In the genomic region with DNA sequence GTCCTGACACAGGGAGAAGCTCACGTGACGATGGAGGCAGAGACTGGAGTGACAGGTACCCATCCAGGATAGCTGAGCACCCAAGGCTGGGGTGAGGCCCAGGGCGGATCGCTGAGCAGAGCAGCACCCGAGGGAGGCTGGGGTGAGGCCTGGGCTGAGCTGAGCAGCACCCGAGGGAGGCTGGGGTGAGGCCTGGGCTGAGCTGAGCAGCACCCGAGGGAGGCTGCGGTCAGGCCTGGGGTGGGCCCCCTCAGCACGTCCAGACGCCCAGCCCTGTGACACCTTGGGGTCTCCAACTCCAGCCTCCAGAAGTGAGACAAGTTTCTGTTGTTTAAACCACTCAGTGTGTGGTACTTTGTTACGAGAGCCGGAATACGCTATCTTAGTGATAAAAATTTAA, we compare ENCODE assay signal across 20 cellular contexts.
DNase-seq lines count a peak whose midpoint lies in the region; TF ChIP-seq lines count a peak whose summit lies in the region.
"Had no signal": no experiment of that assay in that cellular context is flagged by ENCODE, and none has a peak within 500 bp of the region (broad histone marks: within the 10 kb centered on the region; RNA-seq: fewer than 3 reads in every experiment).

No MANE protein-coding gene starts in this region.

- intact Hi-C loops in tibial artery (cut with DNase I; ENCODE audit: low total_unique reads) = no loop called here

- H3K27ac ChIP-seq in OCI-LY1 (ENCODE audit: low read depth, low read length, poor library complexity, severe bottlenecking) = peak overlapping the region; percentile 98
- no peak overlapping the region for H3K27ac ChIP-seq in endodermal cell (ENCODE audit: low read depth, low read length)
- peak overlapping the region; percentile 26 to 82 for H3K27ac ChIP-seq in tibial artery
- H3K27ac ChIP-seq: BLaER1, GM23248 had no signal

- H3K4me1 ChIP-seq in OCI-LY1 (ENCODE audit: insufficient read depth, low read length, severe bottlenecking) (peaks cover 81% of the 10 kb centered on the region), endodermal cell (ENCODE audit: control insufficient read depth, insufficient read depth, low read length) (no peaks in the 10 kb centered on the region), tibial artery (peaks cover 4 to 66% (median 44%) of the 10 kb centered on the region in 4 donors)

- no peaks in the 10 kb centered on the region for H3F3A ChIP-seq in OCI-LY1 (ENCODE audit: insufficient read depth, low read length)

- H3K4me3 ChIP-seq in OCI-LY1 (ENCODE audit: low read depth, low read length, poor library complexity, severe bottlenecking) = no peak overlapping the region
- H3K4me3 ChIP-seq in endodermal cell (ENCODE audit: low read length) = no peak overlapping the region
- H3K4me3 ChIP-seq in tibial artery = no peak overlapping the region
- H3K4me3 ChIP-seq: BLaER1, GM23248 had no signal

- TF ChIP-seq CTCF in OCI-LY1 (IDR thresholded peaks at IDR 0.05; ENCODE audit: low read length) (no peak), endodermal cell (conservative IDR thresholded peaks at IDR 0.05) (no peak), nephron progenitor cell (IDR thresholded peaks at IDR 0.05) (no peak), tibial artery (IDR thresholded peaks at IDR 0.05) (no peak)

- peak overlapping the region; percentile 39 for H3K27ac Mint-ChIP-seq in endodermal cell
- H3K27ac Mint-ChIP-seq in nephron progenitor cell = peak overlapping the region; percentile 42

- DNase-seq in endodermal cell (no peak), nephron progenitor cell (no peak), tibial artery (no peak), ureter (ENCODE audit: low spot score) (no peak), NCI-H2171 (lab: John Stamatoyannopoulos, UW) (no peak), MV-4-11 (lab: John Stamatoyannopoulos, UW) (no peak)
- DNase-seq: CD4-positive, alpha-beta memory T cell; DMS153; GDM1; GM23248; HCEC 1CT; Karpas-422; NCI-H1048; NCI-H1436; NCI-H1930; NCI-H345; NCI-H526 had no signal

- no peak overlapping the region for H2AFZ ChIP-seq in OCI-LY1 (ENCODE audit: low read length)
- H2AFZ ChIP-seq: GM23248 had no signal

- no peaks in the 10 kb centered on the region for H3K27me3 ChIP-seq in OCI-LY1 (ENCODE audit: insufficient read depth, low read length)
- no peaks in the 10 kb centered on the region for H3K27me3 ChIP-seq in endodermal cell (ENCODE audit: control insufficient read depth, insufficient read depth, low read length, poor library complexity, severe bottlenecking)
- H3K27me3 ChIP-seq in tibial artery = no peaks in the 10 kb centered on the region
- H3K27me3 ChIP-seq: BLaER1 had no signal

- H3K4me1 Mint-ChIP-seq in endodermal cell (peaks cover 4% of the 10 kb centered on the region), nephron progenitor cell (peaks cover 57% of the 10 kb centered on the region)
- H3K4me1 Mint-ChIP-seq: CD4-positive, alpha-beta memory T cell; IgD-negative memory B cell had no signal

- WGBS in endodermal cell (ENCODE audit: insufficient coverage in 1 of 2, insufficient read length in 1 of 2), 2 experiments = 87 to 100% methylated on average over 9 to 13 of the region's 13 CpGs

- peaks cover 33% of the 10 kb centered on the region for H3K36me3 Mint-ChIP-seq in endodermal cell (ENCODE audit: low read depth)
- H3K36me3 Mint-ChIP-seq in nephron progenitor cell (ENCODE audit: low read depth) = peaks cover 52% of the 10 kb centered on the region

- no peaks in the 10 kb centered on the region for H4K20me1 ChIP-seq in OCI-LY1 (ENCODE audit: insufficient read depth, low read length)
- H4K20me1 ChIP-seq: BLaER1 had no signal

- peaks cover 81% of the 10 kb centered on the region for H3K36me3 ChIP-seq in OCI-LY1 (ENCODE audit: insufficient read depth, low read length)
- peaks cover 24% of the 10 kb centered on the region for H3K36me3 ChIP-seq in endodermal cell (ENCODE audit: control insufficient read depth, insufficient read depth, low read length)
- H3K36me3 ChIP-seq in tibial artery = peaks cover 8 to 25% (median 17%) of the 10 kb centered on the region in 3 donors

- H3K4me2 ChIP-seq in OCI-LY1 (ENCODE audit: low read length) = no peak overlapping the region
- H3K4me2 ChIP-seq: BLaER1 had no signal

- H3K9me3 Mint-ChIP-seq in endodermal cell (peaks cover 4% of the 10 kb centered on the region), nephron progenitor cell (no peaks in the 10 kb centered on the region)
- H3K9me3 Mint-ChIP-seq: CD4-positive, alpha-beta memory T cell; IgD-negative memory B cell had no signal

- H3K4me3 Mint-ChIP-seq in endodermal cell = no peak overlapping the region
- no peak overlapping the region for H3K4me3 Mint-ChIP-seq in nephron progenitor cell
- H3K4me3 Mint-ChIP-seq: CD4-positive, alpha-beta memory T cell; IgD-negative memory B cell had no signal

- H3K27me3 Mint-ChIP-seq in endodermal cell (ENCODE audit: insufficient read depth) (no peaks in the 10 kb centered on the region), nephron progenitor cell (ENCODE audit: low read depth, poor library complexity) (no peaks in the 10 kb centered on the region)
- H3K27me3 Mint-ChIP-seq: IgD-negative memory B cell had no signal

- peak overlapping the region; percentile 1; the same call in 1 of the 2 replicates for H3K9ac ChIP-seq in OCI-LY1 (ENCODE audit: low read length)
- no peak overlapping the region for H3K9ac ChIP-seq in endodermal cell (ENCODE audit: extremely low read depth, low read length, poor library complexity, severe bottlenecking)
- H3K9ac ChIP-seq: BLaER1, GM23248 had no signal

- H3K9me2 ChIP-seq in OCI-LY1 (ENCODE audit: low read depth, low read length) = no peaks in the 10 kb centered on the region

- H3K79me2 ChIP-seq in OCI-LY1 (ENCODE audit: insufficient read depth, low read length) = no peaks in the 10 kb centered on the region

- H3K9me3 ChIP-seq in OCI-LY1 (ENCODE audit: low read length) (no peaks in the 10 kb centered on the region), endodermal cell (ENCODE audit: control insufficient read depth, low read length) (peaks cover 14% of the 10 kb centered on the region), tibial artery (no peaks in the 10 kb centered on the region)
- H3K9me3 ChIP-seq: BLaER1 had no signal
